ENCODE assay signal across 21 cellular contexts in genomic region chr15:45829336-45830153, GRCh38.
DNase-seq lines count a peak whose midpoint lies in the region; ATAC-seq and TF ChIP-seq lines count a peak whose summit lies in the region.
"Had no signal": no experiment of that assay in that cellular context is flagged by ENCODE, and none has a peak within 500 bp of the region (broad histone marks: within the 10 kb centered on the region; RNA-seq: fewer than 3 reads in every experiment).

No MANE protein-coding gene starts in this region.

- H3K27ac ChIP-seq in endodermal cell (ENCODE audit: low read depth, low read length) (no peak overlapping the region), stomach (no peak overlapping the region)
- H3K27ac ChIP-seq: BLaER1, left lung, RWPE1, skin epidermis, tibial artery, VCaP had no signal

- 92% methylated on average over 7 to 15 of the region's 15 CpGs for WGBS in endodermal cell (ENCODE audit: insufficient coverage in 1 of 2, insufficient read length in 1 of 2), 2 experiments
- WGBS in stomach, 5 donors: 47 to 76% (median 52%) methylated on average over 5 to 15 of the region's 15 CpGs

- no peak for TF ChIP-seq EP300 in stomach (IDR thresholded peaks at IDR 0.05)

- H3K36me3 Mint-ChIP-seq in endodermal cell (ENCODE audit: low read depth): no peaks in the 10 kb centered on the region
- H3K36me3 Mint-ChIP-seq: naive thymus-derived CD8-positive, alpha-beta T cell had no signal

- H3K27me3 ChIP-seq in H7 (ENCODE audit: control insufficient read depth, insufficient read depth, low read length) (no peaks in the 10 kb centered on the region), endodermal cell (ENCODE audit: control insufficient read depth, insufficient read depth, low read length, poor library complexity, severe bottlenecking) (no peaks in the 10 kb centered on the region), stomach (no peaks in the 10 kb centered on the region), HAP-1 (ENCODE audit: low read depth) (no peaks in the 10 kb centered on the region)
- H3K27me3 ChIP-seq: BLaER1, left lung, tibial artery had no signal

- H3K4me1 ChIP-seq in endodermal cell (ENCODE audit: control insufficient read depth, insufficient read depth, low read length): no peaks in the 10 kb centered on the region
- H3K4me1 ChIP-seq in stomach: peaks cover 0 to 7% (median 0%) of the 10 kb centered on the region in 4 donors
- H3K4me1 ChIP-seq in HAP-1: no peaks in the 10 kb centered on the region
- H3K4me1 ChIP-seq: BLaER1, left lung, tibial artery had no signal

- no peak for ATAC-seq in GM18909 (IDR thresholded peaks at IDR 0.05; ENCODE audit: poor library complexity, unreplicated experiment)
- ATAC-seq: GM23338; left lung; naive thymus-derived CD8-positive, alpha-beta T cell had no signal

- peaks cover 3% of the 10 kb centered on the region for H3K9me3 Mint-ChIP-seq in endodermal cell
- H3K9me3 Mint-ChIP-seq: activated T-cell treated with anti-CD3 and anti-CD28 coated beads, Interleukin-2, amount 50 U/mL, for 24 hours had no signal

- in situ Hi-C loops in HAP-1 (cut with MboI; ENCODE audit: low sequenced_read_pairs): no loop called here

- H3K4me3 ChIP-seq in H7 (ENCODE audit: insufficient read depth, low read depth, low read length) (no peak overlapping the region), endodermal cell (ENCODE audit: low read length) (no peak overlapping the region), stomach (no peak overlapping the region), HAP-1 (no peak overlapping the region)
- H3K4me3 ChIP-seq: BLaER1, GM23338, left lung, skin epidermis, tibial artery had no signal

- intact Hi-C loops in stomach (cut with DNase I; ENCODE audit: low total_unique reads): no loop called here

- no peaks in the 10 kb centered on the region for H3K36me3 ChIP-seq in H7 (replicated peaks; ENCODE audit: control insufficient read depth, insufficient read depth, low read length)
- no peaks in the 10 kb centered on the region for H3K36me3 ChIP-seq in endodermal cell (ENCODE audit: control insufficient read depth, insufficient read depth, low read length)
- no peaks in the 10 kb centered on the region for H3K36me3 ChIP-seq in stomach
- no peaks in the 10 kb centered on the region for H3K36me3 ChIP-seq in HAP-1 (replicated peaks)
- H3K36me3 ChIP-seq: BLaER1, left lung, tibial artery had no signal

- H3K9me3 ChIP-seq in endodermal cell (ENCODE audit: control insufficient read depth, low read length) (no peaks in the 10 kb centered on the region), stomach (no peaks in the 10 kb centered on the region), HAP-1 (no peaks in the 10 kb centered on the region)
- H3K9me3 ChIP-seq: left lung, tibial artery had no signal

- no peak overlapping the region for H3K4me3 Mint-ChIP-seq in endodermal cell
- H3K4me3 Mint-ChIP-seq: activated T-cell treated with anti-CD3 and anti-CD28 coated beads, Interleukin-2, amount 50 U/mL, for 24 hours; GM23338; naive thymus-derived CD8-positive, alpha-beta T cell; T-helper 2 cell treated with Interferon-gamma antibody and Interleukin-4, amounts not matched to agents 5 μg/mL and 100 μg/mL, for 36 hours had no signal

- TF ChIP-seq CTCF in endodermal cell (conservative IDR thresholded peaks at IDR 0.05): no peak
- TF ChIP-seq CTCF in stomach (IDR thresholded peaks at IDR 0.05): no peak

- DNase-seq in H7 (peak; percentile 36), NCI-H774 (lab: John Stamatoyannopoulos, UW) (peak; percentile 64), endodermal cell (peak; percentile 51), stomach (peak; percentile 46), UCSD-AML1 (lab: John Stamatoyannopoulos, UW; ENCODE audit: unreplicated experiment) (no peak), HAP-1 (ENCODE audit: low spot score in 2 of 2) (no peak)
- DNase-seq: activated CD4-positive, alpha-beta T cell treated with anti-CD3 and anti-CD28 coated beads for 48 hours; activated naive CD4-positive, alpha-beta T cell; activated T-cell treated with anti-CD3 and anti-CD28 coated beads, Interleukin-2, amount 50 U/mL, for 24 hours; IMR-90; naive thymus-derived CD8-positive, alpha-beta T cell; NCI-H187; tibial artery had no signal

- H3K4me1 Mint-ChIP-seq in endodermal cell: no peaks in the 10 kb centered on the region
- H3K4me1 Mint-ChIP-seq: GM23338; naive thymus-derived CD8-positive, alpha-beta T cell had no signal

- H3K9ac ChIP-seq in endodermal cell (ENCODE audit: extremely low read depth, low read length, poor library complexity, severe bottlenecking): no peak overlapping the region
- H3K9ac ChIP-seq: BLaER1 had no signal

- H3K27ac Mint-ChIP-seq in endodermal cell: no peak overlapping the region
- H3K27ac Mint-ChIP-seq: activated T-cell treated with anti-CD3 and anti-CD28 coated beads, Interleukin-2, amount 50 U/mL, for 24 hours; GM23338; naive thymus-derived CD8-positive, alpha-beta T cell; T-helper 2 cell treated with Interferon-gamma antibody and Interleukin-4, amounts not matched to agents 5 μg/mL and 100 μg/mL, for 36 hours had no signal

- no peak for TF ChIP-seq POLR2A in stomach (IDR thresholded peaks at IDR 0.05)

- no peaks in the 10 kb centered on the region for H3K27me3 Mint-ChIP-seq in endodermal cell (ENCODE audit: insufficient read depth)

Comparison
In these comparisons a context has a peak if more than half of its experiments do, and no peak if none do; other contexts are left out.
1. DNase-seq: peak in H7 (single experiment), NCI-H774 (single experiment), endodermal cell (single experiment) and stomach (single experiment); none in UCSD-AML1 (single experiment) and HAP-1 (0 of 2).